ENCODE assay signal across 12 cellular contexts in the genomic region with DNA sequence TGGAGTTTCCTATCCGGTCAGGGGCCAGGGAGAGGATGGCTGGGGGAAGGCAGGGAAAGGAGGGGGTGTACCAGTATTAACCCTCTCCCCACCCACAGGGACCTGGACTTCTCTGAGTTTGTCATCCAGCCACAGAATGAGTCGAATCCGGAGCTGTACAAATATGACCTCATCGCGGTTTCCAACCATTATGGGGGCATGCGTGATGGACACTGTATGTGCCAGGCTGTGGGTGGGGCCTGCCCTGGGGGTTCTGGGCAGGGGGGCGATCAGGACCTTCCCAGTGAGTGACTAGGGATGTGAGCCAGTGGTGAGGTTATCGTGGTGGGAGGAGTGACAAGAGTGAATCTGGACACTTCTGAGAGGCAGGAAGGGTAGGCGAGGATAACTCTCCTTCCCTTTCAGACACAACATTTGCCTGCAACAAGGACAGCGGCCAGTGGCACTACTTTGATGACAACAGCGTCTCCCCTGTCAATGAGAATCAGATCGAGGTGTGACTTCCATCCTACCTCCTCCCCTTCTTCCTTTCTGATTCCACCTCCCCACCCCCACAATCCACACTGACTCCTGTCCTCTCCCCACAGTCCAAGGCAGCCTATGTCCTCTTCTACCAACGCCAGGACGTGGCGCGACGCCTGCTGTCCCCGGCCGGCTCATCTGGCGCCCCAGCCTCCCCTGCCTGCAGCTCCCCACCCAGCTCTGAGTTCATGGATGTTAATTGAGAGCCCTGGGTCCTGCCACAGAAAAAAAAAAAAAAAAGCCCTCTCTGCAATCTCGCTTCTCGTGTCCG. TPM values are rescaled to one million over a fixed set of nuclear protein-coding genes. Genes with fewer than 3 reads are reported as not detected.
DNase-seq lines count a peak whose midpoint lies in the region; TF ChIP-seq lines count a peak whose summit lies in the region.
"Had no signal": no experiment of that assay in that cellular context is flagged by ENCODE, and none has a peak within 500 bp of the region (broad histone marks: within the 10 kb centered on the region; RNA-seq: fewer than 3 reads in every experiment).

No MANE protein-coding gene starts in this region.

- no peak overlapping the region for H3K4me3 Mint-ChIP-seq in activated T-helper 2 cell treated with anti-CD3 and anti-CD28 coated beads, Interferon-gamma antibody, Interleukin-2, Interleukin-4, amounts not matched to agents 10 μg/mL and 5 μg/mL and 100 μg/mL, durations not matched to agents 14 hours and 24 hours and 36 hours (ENCODE audit: low read depth)
- H3K4me3 Mint-ChIP-seq in endothelial cell (ENCODE audit: unreplicated experiment), result no peak overlapping the region

- H3K27ac ChIP-seq in PC-9, result no peak overlapping the region
- H3K27ac ChIP-seq: left ventricle myocardium inferior had no signal

- CTCF ChIA-PET in PC-9 (lab: Charles Lee), result no interaction called here

- H3K4me2 ChIP-seq in PC-9, result no peak overlapping the region

- no peaks in the 10 kb centered on the region for H3K27me3 Mint-ChIP-seq in activated T-helper 2 cell treated with anti-CD3 and anti-CD28 coated beads, Interferon-gamma antibody, Interleukin-2, Interleukin-4, amounts not matched to agents 10 μg/mL and 5 μg/mL and 100 μg/mL, durations not matched to agents 14 hours and 24 hours and 36 hours (ENCODE audit: low read depth)
- no peaks in the 10 kb centered on the region for H3K27me3 Mint-ChIP-seq in endothelial cell (ENCODE audit: unreplicated experiment)

- POLR2A ChIA-PET in PC-9 (lab: Charles Lee; ENCODE audit: unreplicated experiment), result no interaction called here

- H3K9me3 Mint-ChIP-seq in activated T-helper 2 cell treated with anti-CD3 and anti-CD28 coated beads, Interferon-gamma antibody, Interleukin-2, Interleukin-4, amounts not matched to agents 10 μg/mL and 5 μg/mL and 100 μg/mL, durations not matched to agents 14 hours and 24 hours and 36 hours, result no peaks in the 10 kb centered on the region
- H3K9me3 Mint-ChIP-seq in endothelial cell (ENCODE audit: unreplicated experiment), result no peaks in the 10 kb centered on the region

- no peak overlapping the region for H2AFZ ChIP-seq in PC-9

- H3K27ac Mint-ChIP-seq in activated T-helper 2 cell treated with anti-CD3 and anti-CD28 coated beads, Interferon-gamma antibody, Interleukin-2, Interleukin-4, amounts not matched to agents 10 μg/mL and 5 μg/mL and 100 μg/mL, durations not matched to agents 14 hours and 24 hours and 36 hours, result peak overlapping the region; percentile 81
- no peak overlapping the region for H3K27ac Mint-ChIP-seq in endothelial cell (ENCODE audit: unreplicated experiment)

- H3K36me3 ChIP-seq in PC-9 (ENCODE audit: low read depth), result no peaks in the 10 kb centered on the region

- intact Hi-C loops in activated T-helper 2 cell treated with anti-CD3 and anti-CD28 coated beads, Interferon-gamma antibody, Interleukin-2, Interleukin-4, amounts not matched to agents 10 μg/mL and 5 μg/mL and 100 μg/mL, durations not matched to agents 14 hours and 24 hours and 36 hours (cut with micrococcal nuclease), result no loop called here
- intact Hi-C loops in PC-9 (cut with micrococcal nuclease; ENCODE audit: unreplicated experiment), result no loop called here

- no peaks in the 10 kb centered on the region for H3F3A ChIP-seq in PC-9 (ENCODE audit: insufficient read depth, low read depth)

- H3K4me3 ChIP-seq in PC-9, result no peak overlapping the region
- H3K4me3 ChIP-seq: left ventricle myocardium inferior had no signal

- H3K79me2 ChIP-seq in PC-9 (ENCODE audit: low read depth), result no peaks in the 10 kb centered on the region

- H3K9me3 ChIP-seq in PC-9 (ENCODE audit: insufficient read depth, low read depth), result no peaks in the 10 kb centered on the region
- H3K9me3 ChIP-seq: left ventricle myocardium inferior had no signal

- H3K36me3 Mint-ChIP-seq in activated T-helper 2 cell treated with anti-CD3 and anti-CD28 coated beads, Interferon-gamma antibody, Interleukin-2, Interleukin-4, amounts not matched to agents 10 μg/mL and 5 μg/mL and 100 μg/mL, durations not matched to agents 14 hours and 24 hours and 36 hours (ENCODE audit: low read depth), result peaks cover 32% of the 10 kb centered on the region
- H3K36me3 Mint-ChIP-seq in endothelial cell (ENCODE audit: low read depth, unreplicated experiment), result peaks cover 23% of the 10 kb centered on the region

- peaks cover 19% of the 10 kb centered on the region for H3K4me1 Mint-ChIP-seq in activated T-helper 2 cell treated with anti-CD3 and anti-CD28 coated beads, Interferon-gamma antibody, Interleukin-2, Interleukin-4, amounts not matched to agents 10 μg/mL and 5 μg/mL and 100 μg/mL, durations not matched to agents 14 hours and 24 hours and 36 hours (ENCODE audit: low read depth)
- no peaks in the 10 kb centered on the region for H3K4me1 Mint-ChIP-seq in endothelial cell (ENCODE audit: unreplicated experiment)

- H4K20me1 ChIP-seq in PC-9 (ENCODE audit: insufficient read depth), result no peaks in the 10 kb centered on the region

- no peaks in the 10 kb centered on the region for H3K27me3 ChIP-seq in PC-9 (ENCODE audit: insufficient read depth, low read depth)

- DNase-seq in AG20443 (ENCODE audit: low spot score), result peak; percentile 40
- DNase-seq in H4 (ENCODE audit: low spot score), result peak; percentile 17
- DNase-seq in activated T-helper 2 cell treated with anti-CD3 and anti-CD28 coated beads, Interferon-gamma antibody, Interleukin-2, Interleukin-4, amounts not matched to agents 10 μg/mL and 5 μg/mL and 100 μg/mL, durations not matched to agents 14 hours and 24 hours and 36 hours (ENCODE audit: low spot score), result no peak
- peak; percentile 39 for DNase-seq in kidney tubule cell (ENCODE audit: low spot score)
- no peak for DNase-seq in DMS153 treated with DMSO at 0.1 percent for 48 hours (lab: John Stamatoyannopoulos, UW; ENCODE audit: unreplicated experiment)
- DNase-seq in superior temporal gyrus (ENCODE audit: extremely low spot score), result no peak
- no peak for DNase-seq in PC-9
- DNase-seq in endothelial cell (ENCODE audit: low spot score), result no peak
- DNase-seq: left ventricle myocardium inferior; NCI-H187 treated with DMSO at 0.1 percent for 48 hours; stimulated activated CD4-positive, alpha-beta T cell treated with anti-CD3 and anti-CD28 coated beads, Interleukin-2, amount 100 ng/mL, for 24 hours; stimulated activated naive CD4-positive, alpha-beta T cell treated with Interleukin-2 at 50 U/mL for 16 hours had no signal

- H3K9me2 ChIP-seq in PC-9 (ENCODE audit: insufficient read depth), result no peaks in the 10 kb centered on the region

- no peak for TF ChIP-seq CTCF in PC-9 (conservative IDR thresholded peaks at IDR 0.05)
- no peak for TF ChIP-seq CTCF in endothelial cell (IDR thresholded peaks at IDR 0.05; ENCODE audit: unreplicated experiment)

- no peaks in the 10 kb centered on the region for H3K4me1 ChIP-seq in PC-9 (replicated peaks; ENCODE audit: insufficient read depth)
- H3K4me1 ChIP-seq: left ventricle myocardium inferior had no signal

- BruUV-seq in PC-9 (replicated peaks; lab: Mats Ljungman, UMichigan), result no TSS peak

RNA-seq across cellular contexts. Expression of a gene that starts 14.6 kb away (rescaled TPM):
- total RNA-seq in H4 (2014; rRNA removed; shearing (Covaris generic)), result 33.0 and 36.5 TPM in 2 replicates
- 37.2 and 39.5 TPM in 2 replicates for total RNA-seq in activated T-helper 2 cell treated with anti-CD3 and anti-CD28 coated beads, Interferon-gamma antibody, Interleukin-2, Interleukin-4, amounts not matched to agents 10 μg/mL and 5 μg/mL and 100 μg/mL, durations not matched to agents 14 hours and 24 hours and 36 hours
- total RNA-seq in PC-9 (2021) (25.3 and 30.9 TPM in 2 replicates), endothelial cell (ENCODE audit: unreplicated experiment) (72.5 TPM)

RNA-seq across cellular contexts. Expression of a gene that starts 28.9 kb away (rescaled TPM):
- total RNA-seq in H4 (2014; rRNA removed; shearing (Covaris generic)), result 77.1 and 98.5 TPM in 2 replicates
- total RNA-seq in activated T-helper 2 cell treated with anti-CD3 and anti-CD28 coated beads, Interferon-gamma antibody, Interleukin-2, Interleukin-4, amounts not matched to agents 10 μg/mL and 5 μg/mL and 100 μg/mL, durations not matched to agents 14 hours and 24 hours and 36 hours, result 71.2 and 80.6 TPM in 2 replicates
- total RNA-seq in PC-9 (2021) (67.7 and 82.1 TPM in 2 replicates), endothelial cell (ENCODE audit: unreplicated experiment) (103 TPM)

RNA-seq across cellular contexts. Expression of a gene that starts 53.8 kb away (rescaled TPM):
- 105 and 130 TPM in 2 replicates for total RNA-seq in H4 (2014; rRNA removed; shearing (Covaris generic))
- total RNA-seq in activated T-helper 2 cell treated with anti-CD3 and anti-CD28 coated beads, Interferon-gamma antibody, Interleukin-2, Interleukin-4, amounts not matched to agents 10 μg/mL and 5 μg/mL and 100 μg/mL, durations not matched to agents 14 hours and 24 hours and 36 hours, result 242 and 250 TPM in 2 replicates
- 121 and 126 TPM in 2 replicates for total RNA-seq in PC-9 (2021)
- total RNA-seq in endothelial cell (ENCODE audit: unreplicated experiment), result 246 TPM

Comparison
In these comparisons a context has a peak if more than half of its experiments do, and no peak if none do; other contexts are left out.
1. DNase-seq: peak in AG20443 (single experiment), H4 (single experiment) and kidney tubule cell (single experiment); none in activated T-helper 2 cell treated with anti-CD3 and anti-CD28 coated beads, Interferon-gamma antibody, Interleukin-2, Interleukin-4, amounts not matched to agents 10 μg/mL and 5 μg/mL and 100 μg/mL, durations not matched to agents 14 hours and 24 hours and 36 hours (single experiment), DMS153 treated with DMSO at 0.1 percent for 48 hours (single experiment), superior temporal gyrus (single experiment), PC-9 (0 of 2) and endothelial cell (single experiment).